In genomic region chr20:64212750-64213149, GRCh38 we compare ENCODE assay signal across 11 cellular contexts. TPM values are rescaled to one million over a fixed set of nuclear protein-coding genes. Genes with fewer than 3 reads are reported as not detected.
DNase-seq lines count a peak whose midpoint lies in the region; ATAC-seq and TF ChIP-seq lines count a peak whose summit lies in the region.
"Had no signal": no experiment of that assay in that cellular context is flagged by ENCODE, and none has a peak within 500 bp of the region (broad histone marks: within the 10 kb centered on the region; RNA-seq: fewer than 3 reads in every experiment).

No MANE protein-coding gene starts in this region.

- no peaks in the 10 kb centered on the region for H3K36me3 ChIP-seq in mesenchymal stem cell (ENCODE audit: control insufficient read depth in 1 of 2, insufficient read depth in 2 of 2, low read depth in 1 of 2, low read length in 2 of 2)
- H3K36me3 ChIP-seq in uterus = no peaks in the 10 kb centered on the region

- WGBS in mesenchymal stem cell = 82% methylated on average over 8 of the region's 8 CpGs

- DNase-seq in OCI-M1 (lab: John Stamatoyannopoulos, UW) (peak; percentile 54), fibroblast of peridontal ligament (ENCODE audit: extremely low read depth) (peak; percentile 55), mesenchymal stem cell (peak; percentile 33), uterus (peak; percentile 50 to 57), SIG-M5 (lab: John Stamatoyannopoulos, UW) (no peak), NCI-H1048 (lab: John Stamatoyannopoulos, UW) (no peak)
- DNase-seq: DMS153; NCI-H526 treated with DMSO at 0.1 percent for 48 hours; small intestine; stimulated activated CD8-positive, alpha-beta memory T cell treated with anti-CD3 and anti-CD28 coated beads, Interleukin-4, amount 100 ng/mL, for 48 hours had no signal

- no peak overlapping the region for H3K14ac ChIP-seq in mesenchymal stem cell (ENCODE audit: low read length in 2 of 2)

- H3K23ac ChIP-seq in mesenchymal stem cell (ENCODE audit: low read length in 2 of 2) = no peak overlapping the region

- no peak overlapping the region for H4K8ac ChIP-seq in mesenchymal stem cell (ENCODE audit: low read length)

- no peak for TF ChIP-seq POLR2A in uterus (IDR thresholded peaks at IDR 0.05)

- H2BK120ac ChIP-seq in mesenchymal stem cell (ENCODE audit: low read depth, low read length) = no peak overlapping the region

- no peak overlapping the region for H4K91ac ChIP-seq in mesenchymal stem cell (ENCODE audit: low read length)

- H3K27me3 ChIP-seq in mesenchymal stem cell (ENCODE audit: control insufficient read depth in 1 of 2, insufficient read depth in 1 of 2, low read length in 2 of 2) (peaks cover 60 to 73% of the 10 kb centered on the region in 2 experiments), uterus (no peaks in the 10 kb centered on the region)

- H3K27ac ChIP-seq in mesenchymal stem cell (ENCODE audit: low read length, poor library complexity, severe bottlenecking) (no peak overlapping the region), uterus (peak overlapping the region in 1 of 2 donors; percentile 38)

- no peak overlapping the region for H2AK5ac ChIP-seq in mesenchymal stem cell (ENCODE audit: low read length, severe bottlenecking)

- H2AFZ ChIP-seq in mesenchymal stem cell (ENCODE audit: low read depth, low read length) = no peak overlapping the region

- H3K4me1 ChIP-seq in mesenchymal stem cell (ENCODE audit: control insufficient read depth, insufficient read depth, low read depth, low read length) (peaks cover 6% of the 10 kb centered on the region), uterus (peaks cover 3 to 7% of the 10 kb centered on the region in 2 donors)

- no peak for ATAC-seq in GM19397 (IDR thresholded peaks at IDR 0.05; ENCODE audit: unreplicated experiment)

- H3K4me2 ChIP-seq in mesenchymal stem cell (ENCODE audit: low read length, poor library complexity, severe bottlenecking) = no peak overlapping the region

- H2BK5ac ChIP-seq in mesenchymal stem cell (ENCODE audit: low read depth, low read length, poor library complexity, severe bottlenecking) = no peak overlapping the region

- H3K79me1 ChIP-seq in mesenchymal stem cell (replicated peaks; ENCODE audit: low read length, poor library complexity, severe bottlenecking) = no peaks in the 10 kb centered on the region

- H2BK15ac ChIP-seq in mesenchymal stem cell (ENCODE audit: low read depth, poor library complexity, severe bottlenecking) = no peak overlapping the region

- TF ChIP-seq CTCF in uterus (IDR thresholded peaks at IDR 0.05) = no peak

- H3K9me3 ChIP-seq in mesenchymal stem cell (ENCODE audit: control insufficient read depth, low read length) (no peaks in the 10 kb centered on the region), uterus (no peaks in the 10 kb centered on the region)

- H3K18ac ChIP-seq in mesenchymal stem cell (ENCODE audit: low read depth in 1 of 2, low read length in 2 of 2) = no peak overlapping the region

- peak overlapping the region; percentile 23 for H3K9ac ChIP-seq in mesenchymal stem cell (ENCODE audit: low read length)

- H2BK12ac ChIP-seq in mesenchymal stem cell (ENCODE audit: low read length in 2 of 2) = no peak overlapping the region

- H3K4me3 ChIP-seq in mesenchymal stem cell (ENCODE audit: insufficient read depth in 1 of 2, low read depth in 1 of 2, low read length in 2 of 2) (no peak overlapping the region), uterus (no peak overlapping the region)

- no peak overlapping the region for H3K4ac ChIP-seq in mesenchymal stem cell (ENCODE audit: low read depth in 1 of 2, low read length in 2 of 2)

- intact Hi-C loops in uterus (cut with DNase I; ENCODE audit: low total_unique reads) = no loop called here

RNA-seq across cellular contexts. Expression of gene PCMTD2, which starts 42.8 kb away (rescaled TPM):
- polyA plus RNA-seq in mesenchymal stem cell (2013, experiment 1 of 2) = 19.4 TPM
- 22.8 TPM for polyA plus RNA-seq in mesenchymal stem cell (2013, experiment 2 of 2)
- total RNA-seq in uterus = 100 to 1,000 TPM in 1 of 4 donors, 10 to 100 TPM in 3; 50.5 to 162 (median 66.1) TPM

RNA-seq across cellular contexts. Expression of gene MYT1, which starts 48.5 kb away (rescaled TPM):
- polyA plus RNA-seq in mesenchymal stem cell (2013, experiment 1 of 2) = not detected
- not detected for polyA plus RNA-seq in mesenchymal stem cell (2013, experiment 2 of 2)
- under 1 TPM in 1 of 4 donors, not detected in 3; 0.21 TPM for total RNA-seq in uterus

Comparison
In these comparisons a context has a peak if more than half of its experiments do, and no peak if none do; other contexts are left out.
1. DNase-seq: peak in OCI-M1 (single experiment), fibroblast of peridontal ligament (single experiment), mesenchymal stem cell (single experiment) and uterus (2 of 2); none in SIG-M5 (single experiment) and NCI-H1048 (single experiment).